ENCODE assay signal across 20 cellular contexts in the genomic region with DNA sequence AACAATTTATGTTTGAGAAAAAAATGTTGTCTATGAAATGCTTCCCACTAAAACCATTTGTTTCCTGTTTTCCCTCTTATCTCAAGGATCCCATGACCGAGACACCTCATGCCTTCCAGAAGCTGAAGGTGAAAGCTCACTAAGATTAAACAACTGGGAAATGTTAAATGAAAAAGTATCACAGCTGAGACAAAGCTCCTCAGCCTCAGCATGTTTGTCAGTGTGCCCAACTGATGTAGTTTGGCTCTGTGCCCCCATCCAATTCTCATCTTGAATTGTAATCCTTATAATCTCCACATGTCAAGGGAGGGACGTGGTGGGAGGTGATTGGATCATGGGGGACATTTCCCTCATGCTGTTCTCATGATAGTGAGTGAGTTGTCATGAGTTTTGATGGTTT.
"Had no signal": no experiment of that assay in that cellular context is flagged by ENCODE, and none has a peak within 500 bp of the region (broad histone marks: within the 10 kb centered on the region; RNA-seq: fewer than 3 reads in every experiment).

No MANE protein-coding gene starts in this region.

- H3K27ac ChIP-seq: adrenal gland, neural progenitor cell, right lobe of liver, stomach, vagina, WERI-Rb-1 had no signal

- H3K4me1 ChIP-seq: adrenal gland, neural progenitor cell, right lobe of liver, stomach, vagina had no signal

- H3K9ac ChIP-seq: neural progenitor cell had no signal

- ATAC-seq: activated naive CD4-positive, alpha-beta T cell treated with anti-CD3 and anti-CD28 coated beads, Interleukin-2, amount 50 U/mL, for 72 hours; left cardiac atrium; naive thymus-derived CD4-positive, alpha-beta T cell; right lobe of liver; T-helper 17 cell had no signal

- DNase-seq: activated CD4-positive, alpha-beta T cell treated with anti-CD3 and anti-CD28 coated beads for 1 hour; activated CD4-positive, alpha-beta T cell treated with anti-CD3 and anti-CD28 coated beads, Interleukin-2, amount 50 U/mL, for 4 hours; activated gamma-delta T cell; adrenal gland; caudate nucleus; endodermal cell; left cardiac atrium; mesenchymal stem cell; naive thymus-derived CD4-positive, alpha-beta T cell; right lobe of liver; stimulated activated CD4-positive, alpha-beta T cell treated with anti-CD3 and anti-CD28 coated beads, Interleukin-4, amount 100 ng/mL, for 1 hour; stomach; T-helper 17 cell; trophoblast cell; WERI-Rb-1 had no signal

- H3K27me3 Mint-ChIP-seq: T-helper 17 cell had no signal

- H2AFZ ChIP-seq: neural progenitor cell had no signal

- H3K9me3 Mint-ChIP-seq: endodermal cell, neural progenitor cell had no signal

- H3K4me2 ChIP-seq: neural progenitor cell, smooth muscle cell had no signal

- H3K36me3 ChIP-seq: adrenal gland, neural progenitor cell, right lobe of liver, stomach, vagina, WERI-Rb-1 had no signal

- H3K27ac Mint-ChIP-seq: activated naive CD4-positive, alpha-beta T cell treated with anti-CD3 and anti-CD28 coated beads, Interleukin-2, amount 50 U/mL, for 72 hours; endodermal cell; naive thymus-derived CD4-positive, alpha-beta T cell; neural progenitor cell; T-helper 17 cell had no signal

- H3K4me3 Mint-ChIP-seq: endodermal cell; naive thymus-derived CD4-positive, alpha-beta T cell; neural progenitor cell; T-helper 17 cell had no signal

- H3K27me3 ChIP-seq: adrenal gland, neural progenitor cell, right lobe of liver, vagina had no signal

- H3K36me3 Mint-ChIP-seq: naive thymus-derived CD4-positive, alpha-beta T cell; neural progenitor cell had no signal

- H3K4me3 ChIP-seq: adrenal gland, neural progenitor cell, right lobe of liver, smooth muscle cell, stomach, vagina had no signal

- H3K9me3 ChIP-seq: adrenal gland, right lobe of liver, vagina had no signal

- H3K4me1 Mint-ChIP-seq: endodermal cell; naive thymus-derived CD4-positive, alpha-beta T cell; T-helper 17 cell had no signal

- FAIRE-seq: colon had no signal
